ENCODE assay signal across 27 cellular contexts in genomic region chr16:17647879-17648649, GRCh38.
"Had no signal": no experiment of that assay in that cellular context is flagged by ENCODE, and none has a peak within 500 bp of the region (broad histone marks: within the 10 kb centered on the region; RNA-seq: fewer than 3 reads in every experiment).

No MANE protein-coding gene starts in this region.

- H3K36me3 Mint-ChIP-seq: activated naive CD4-positive, alpha-beta T cell treated with anti-CD3 and anti-CD28 coated beads, Interleukin-2, amount 50 U/mL, for 72 hours; natural killer cell; stimulated activated effector memory CD8-positive, alpha-beta T cell treated with anti-CD3 and anti-CD28 coated beads, Interleukin-12 subunit alpha, Interleukin-12 subunit beta, amount 100 ng/mL, for 72 hours had no signal

- ATAC-seq: activated naive CD4-positive, alpha-beta T cell treated with anti-CD3 and anti-CD28 coated beads, Interleukin-2, amount 50 U/mL, for 72 hours; activated T-helper 17 cell treated with anti-CD3 and anti-CD28 coated beads, Interleukin-2, amount 50 U/mL, for 72 hours; gastrocnemius medialis; left ventricle myocardium superior; natural killer cell; stimulated activated effector memory CD8-positive, alpha-beta T cell treated with anti-CD3 and anti-CD28 coated beads, Interleukin-12 subunit alpha, Interleukin-12 subunit beta, amount 100 ng/mL, for 72 hours; stimulated activated naive CD8-positive, alpha-beta T cell treated with anti-CD3 and anti-CD28 coated beads, Interleukin-15, amount 100 ng/mL, for 72 hours; WTC11 had no signal

- DNase-seq: activated CD8-positive, alpha-beta memory T cell treated with anti-CD3 and anti-CD28 coated beads, Interleukin-2, amount 50 U/mL, for 4 hours; activated T-cell treated with anti-CD3 and anti-CD28 coated beads, Interleukin-2, amount 50 U/mL, for 24 hours; aorta; brain microvascular endothelial cell; caudate nucleus; dermis blood vessel endothelial cell; effector CD8-positive, alpha-beta T cell; erythroblast; gastrocnemius medialis; hypothalamus; left ventricle myocardium superior; mammary epithelial cell; midbrain; natural killer cell; ovary; stimulated activated CD4-positive, alpha-beta T cell treated with anti-CD3 and anti-CD28 coated beads, Interleukin-12 subunit alpha, Interleukin-12 subunit beta, amount 100 ng/mL, for 4 hours; stimulated activated naive CD8-positive, alpha-beta T cell treated with anti-CD3 and anti-CD28 coated beads, Interleukin-15, amount 100 ng/mL, for 72 hours; T-helper 9 cell had no signal

- H3K36me3 ChIP-seq: brain microvascular endothelial cell, gastrocnemius medialis, neutrophil, ovary, prostate gland, right atrium auricular region, suprapubic skin, tibial nerve had no signal

- H3K4me1 Mint-ChIP-seq: activated T-helper 17 cell treated with anti-CD3 and anti-CD28 coated beads, Interleukin-2, amount 50 U/mL, for 72 hours; natural killer cell; stimulated activated effector memory CD8-positive, alpha-beta T cell treated with anti-CD3 and anti-CD28 coated beads, Interleukin-12 subunit alpha, Interleukin-12 subunit beta, amount 100 ng/mL, for 72 hours; stimulated activated naive CD8-positive, alpha-beta T cell treated with anti-CD3 and anti-CD28 coated beads, Interleukin-15, amount 100 ng/mL, for 72 hours had no signal

- H3K27me3 ChIP-seq: brain microvascular endothelial cell, gastrocnemius medialis, neutrophil, ovary, right atrium auricular region, suprapubic skin, tibial nerve had no signal

- H3K4me1 ChIP-seq: gastrocnemius medialis, prostate gland, right atrium auricular region, suprapubic skin, tibial nerve had no signal

- H3K27ac ChIP-seq: brain microvascular endothelial cell, gastrocnemius medialis, neutrophil, ovary, prostate gland, right atrium auricular region, suprapubic skin, tibial nerve had no signal

- H3K9me3 ChIP-seq: gastrocnemius medialis, neutrophil, ovary, prostate gland had no signal

- H3K27ac Mint-ChIP-seq: activated naive CD4-positive, alpha-beta T cell treated with anti-CD3 and anti-CD28 coated beads, Interleukin-2, amount 50 U/mL, for 72 hours; activated T-cell treated with anti-CD3 and anti-CD28 coated beads, Interleukin-2, amount 50 U/mL, for 24 hours; activated T-helper 17 cell treated with anti-CD3 and anti-CD28 coated beads, Interleukin-2, amount 50 U/mL, for 72 hours; natural killer cell; stimulated activated effector memory CD8-positive, alpha-beta T cell treated with anti-CD3 and anti-CD28 coated beads, Interleukin-12 subunit alpha, Interleukin-12 subunit beta, amount 100 ng/mL, for 72 hours; stimulated activated naive CD8-positive, alpha-beta T cell treated with anti-CD3 and anti-CD28 coated beads, Interleukin-15, amount 100 ng/mL, for 72 hours; WTC11 had no signal

- H3K4me3 ChIP-seq: gastrocnemius medialis, ovary, prostate gland, right atrium auricular region, suprapubic skin, tibial nerve had no signal

- H3K9me3 Mint-ChIP-seq: natural killer cell had no signal

- H3K4me3 Mint-ChIP-seq: activated T-cell treated with anti-CD3 and anti-CD28 coated beads, Interleukin-2, amount 50 U/mL, for 24 hours; activated T-helper 17 cell treated with anti-CD3 and anti-CD28 coated beads, Interleukin-2, amount 50 U/mL, for 72 hours; natural killer cell; stimulated activated effector memory CD8-positive, alpha-beta T cell treated with anti-CD3 and anti-CD28 coated beads, Interleukin-12 subunit alpha, Interleukin-12 subunit beta, amount 100 ng/mL, for 72 hours; stimulated activated naive CD8-positive, alpha-beta T cell treated with anti-CD3 and anti-CD28 coated beads, Interleukin-15, amount 100 ng/mL, for 72 hours; WTC11 had no signal
